8 cellular contexts compared by ENCODE assay signal in the genomic region with DNA sequence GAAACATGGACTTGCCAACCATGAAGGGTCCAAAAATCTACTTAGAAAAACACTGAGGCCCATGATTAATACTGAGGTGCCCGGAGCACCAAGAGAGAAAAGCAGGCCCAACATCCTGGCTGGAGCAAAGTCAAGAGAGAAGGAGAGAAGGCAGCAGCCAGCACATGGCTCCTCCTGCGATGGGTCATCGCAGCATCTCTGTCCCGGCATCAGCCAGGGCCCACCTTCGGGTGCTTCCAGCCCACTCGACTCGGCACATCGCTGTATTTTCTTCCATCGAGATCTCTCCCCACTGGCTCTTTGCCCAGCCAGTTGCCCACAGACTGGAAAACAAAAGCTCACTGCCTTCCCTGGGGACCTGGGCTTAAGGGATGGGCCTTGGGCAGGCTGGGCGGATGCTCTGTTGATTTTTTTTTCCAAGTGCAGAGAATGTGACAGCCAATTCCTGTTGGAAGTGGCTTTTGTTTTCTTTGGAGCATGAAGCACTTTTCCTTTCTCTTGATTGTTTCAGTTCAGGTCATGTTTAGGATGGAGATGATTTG. TPM values are rescaled to one million over a fixed set of nuclear protein-coding genes. Genes with fewer than 3 reads are reported as not detected.
DNase-seq lines count a peak whose midpoint lies in the region; ATAC-seq and TF ChIP-seq lines count a peak whose summit lies in the region.

No MANE protein-coding gene starts in this region.

- peak overlapping the region; percentile 68 for H3K27ac Mint-ChIP-seq in neural crest cell (ENCODE audit: unreplicated experiment)
- H3K27ac Mint-ChIP-seq in activated T-cell treated with anti-CD3 and anti-CD28 coated beads, Interleukin-2, amount 50 U/mL, for 24 hours: no peak overlapping the region

- H3K9me3 ChIP-seq in duodenal mucosa (ENCODE audit: control insufficient read depth in 1 of 2, low read length in 2 of 2): no peaks in the 10 kb centered on the region

- no peaks in the 10 kb centered on the region for H3K9me3 Mint-ChIP-seq in neural crest cell
- H3K9me3 Mint-ChIP-seq in activated T-cell treated with anti-CD3 and anti-CD28 coated beads, Interleukin-2, amount 50 U/mL, for 24 hours: no peaks in the 10 kb centered on the region

- peaks cover 0 to 3% of the 10 kb centered on the region in 2 donors for H3K4me1 ChIP-seq in duodenal mucosa (ENCODE audit: control insufficient read depth in 1 of 2, insufficient read depth in 2 of 2, low read length in 2 of 2)

- no peaks in the 10 kb centered on the region for H3K27me3 ChIP-seq in duodenal mucosa (ENCODE audit: control insufficient read depth in 1 of 2, insufficient read depth in 2 of 2, low read length in 2 of 2)

- H3K4me3 ChIP-seq in AG09309 (ENCODE audit: control insufficient read depth, low read depth, low read length) (no peak overlapping the region), duodenal mucosa (ENCODE audit: low read depth in 1 of 2, low read length in 2 of 2) (no peak overlapping the region)

- no peak overlapping the region for H3K4me3 Mint-ChIP-seq in neural crest cell
- H3K4me3 Mint-ChIP-seq in activated T-cell treated with anti-CD3 and anti-CD28 coated beads, Interleukin-2, amount 50 U/mL, for 24 hours: no peak overlapping the region

- no peaks in the 10 kb centered on the region for H3K36me3 ChIP-seq in duodenal mucosa (ENCODE audit: control insufficient read depth in 1 of 2, insufficient read depth in 2 of 2, low read length in 2 of 2)

- H3K27ac ChIP-seq in duodenal mucosa (ENCODE audit: low read depth, low read length): peak overlapping the region; percentile 52

- DNase-seq in AG09309 (ENCODE audit: low read depth) (peak; percentile 43), NCI-H2171 (lab: John Stamatoyannopoulos, UW) (peak; percentile 74), neural crest cell (ENCODE audit: low read depth, low spot score) (no peak), NCI-H510A (lab: John Stamatoyannopoulos, UW) (no peak)
- DNase-seq in activated T-cell treated with anti-CD3 and anti-CD28 coated beads, Interleukin-2, amount 50 U/mL, for 24 hours: no peak

- no peak for TF ChIP-seq CTCF in AG09309 (IDR thresholded peaks at IDR 0.05; ENCODE audit: control insufficient read depth, insufficient read depth, low read depth, low read length, missing control alignments)
- no peak for TF ChIP-seq CTCF in neural crest cell (conservative IDR thresholded peaks at IDR 0.05)

- H3K36me3 Mint-ChIP-seq in neural crest cell (ENCODE audit: low read depth): no peaks in the 10 kb centered on the region
- H3K36me3 Mint-ChIP-seq in activated T-cell treated with anti-CD3 and anti-CD28 coated beads, Interleukin-2, amount 50 U/mL, for 24 hours (ENCODE audit: low read depth): no peaks in the 10 kb centered on the region

- no peaks in the 10 kb centered on the region for H3K27me3 Mint-ChIP-seq in neural crest cell (ENCODE audit: low read depth)
- no peaks in the 10 kb centered on the region for H3K27me3 Mint-ChIP-seq in activated T-cell treated with anti-CD3 and anti-CD28 coated beads, Interleukin-2, amount 50 U/mL, for 24 hours

- H3K4me1 Mint-ChIP-seq in neural crest cell: no peaks in the 10 kb centered on the region
- peaks cover 6% of the 10 kb centered on the region for H3K4me1 Mint-ChIP-seq in activated T-cell treated with anti-CD3 and anti-CD28 coated beads, Interleukin-2, amount 50 U/mL, for 24 hours (ENCODE audit: low read depth)

- no peak for ATAC-seq in HG03520 (IDR thresholded peaks at IDR 0.05; ENCODE audit: unreplicated experiment)
- ATAC-seq in HG03457 (IDR thresholded peaks at IDR 0.05; ENCODE audit: unreplicated experiment): no peak

- no peak overlapping the region for H3K9ac ChIP-seq in duodenal mucosa (ENCODE audit: low read depth in 1 of 2, low read length in 2 of 2)

RNA-seq across cellular contexts. Expression of gene CYB5B, which starts 58.1 kb away (rescaled TPM):
- 209 and 221 TPM in 2 replicates for total RNA-seq in neural crest cell

Comparison
In these comparisons a context has a peak if more than half of its experiments do, and no peak if none do; other contexts are left out.
1. DNase-seq: peak in AG09309 (single experiment) and NCI-H2171 (single experiment); none in neural crest cell (single experiment), activated T-cell treated with anti-CD3 and anti-CD28 coated beads, Interleukin-2, amount 50 U/mL, for 24 hours (single experiment) and NCI-H510A (single experiment).